In the genomic region with DNA sequence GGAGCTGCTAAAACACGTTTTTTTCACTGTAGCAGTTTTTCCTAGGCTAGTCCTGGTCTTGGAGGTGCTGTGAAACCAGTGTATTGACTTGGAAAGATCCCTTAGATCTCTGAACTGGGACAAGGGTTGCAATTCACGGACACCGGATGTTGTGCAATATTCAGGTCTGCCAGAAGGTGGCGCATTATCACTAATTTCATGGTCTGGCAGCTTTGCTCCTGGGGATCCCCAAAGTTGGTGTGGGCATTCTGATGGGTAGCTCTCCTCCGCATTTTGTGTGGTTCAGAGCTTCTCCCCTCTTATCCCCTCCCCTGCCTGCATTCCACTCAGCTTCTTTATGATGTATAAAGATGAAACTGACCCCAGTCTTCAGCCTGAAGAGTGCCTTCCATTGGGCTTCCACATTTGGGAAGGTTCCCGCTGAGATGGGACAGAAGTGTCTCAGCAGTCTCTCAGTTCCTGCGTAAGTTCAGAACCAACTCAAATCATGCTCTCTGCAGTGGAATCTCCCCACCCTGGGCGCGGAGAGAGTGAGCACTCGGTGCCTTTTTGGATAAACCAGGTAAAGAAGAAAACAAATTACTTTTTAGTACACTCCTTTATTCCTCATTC, we compare ENCODE assay signal across 9 cellular contexts.
DNase-seq lines count a peak whose midpoint lies in the region; ATAC-seq and TF ChIP-seq lines count a peak whose summit lies in the region.
"Had no signal": no experiment of that assay in that cellular context is flagged by ENCODE, and none has a peak within 500 bp of the region (broad histone marks: within the 10 kb centered on the region; RNA-seq: fewer than 3 reads in every experiment).

No MANE protein-coding gene starts in this region.

- POLR2A ChIA-PET in Panc1 (lab: Charles Lee), result no interaction called here

- H3K9me3 ChIP-seq in Panc1 (ENCODE audit: control insufficient read depth, insufficient read depth, low read depth, low read length), result no peaks in the 10 kb centered on the region
- H3K9me3 ChIP-seq: BLaER1 treated with 17β-estradiol and CSF1 and Interleukin-3, amounts not matched to agents 10 nM and 100 nM had no signal

- in situ Hi-C loops in Panc1 (cut with HindIII; ENCODE audit: low pct_unique_long_range_greater_than_20kb, low sequenced_read_pairs), result no loop called here

- no TSS peak for BruUV-seq in Panc1 (replicated peaks; lab: Mats Ljungman, UMichigan)

- peak; percentile 73 for TF ChIP-seq CTCF in Panc1 (IDR thresholded peaks at IDR 0.05)

- CTCF ChIA-PET in Panc1 (lab: Charles Lee), result no interaction called here

- H3K36me3 ChIP-seq in Panc1 (ENCODE audit: control insufficient read depth, insufficient read depth, low read length), result no peaks in the 10 kb centered on the region
- H3K36me3 ChIP-seq: BLaER1 treated with 17β-estradiol and CSF1 and Interleukin-3, amounts not matched to agents 10 nM and 100 nM had no signal

- no peaks in the 10 kb centered on the region for H3K4me1 ChIP-seq in Panc1 (ENCODE audit: control insufficient read depth, insufficient read depth, low read length)

- no peaks in the 10 kb centered on the region; the same call in 1 of the 2 replicates for H3K27me3 ChIP-seq in Panc1 (ENCODE audit: control insufficient read depth, insufficient read depth, low read length)
- H3K27me3 ChIP-seq: BLaER1 treated with 17β-estradiol and CSF1 and Interleukin-3, amounts not matched to agents 10 nM and 100 nM had no signal

- peak; percentile 8 to 66 for DNase-seq in NCI-H187 (lab: John Stamatoyannopoulos, UW)
- no peak for DNase-seq in NCI-H187 treated with DMSO at 0.1 percent for 48 hours (lab: John Stamatoyannopoulos, UW)
- peak in 48 of 76 experiments; percentile 1 to 63 (median 23) for DNase-seq in HUDEP-2 (lab: John Stamatoyannopoulos, UW; ENCODE audit: unreplicated experiment in 76 of 76)
- DNase-seq in Panc1 (ENCODE audit: low read depth, low spot score), result peak; percentile 22
- peak; percentile 66 for DNase-seq in dermis blood vessel endothelial cell
- peak; percentile 40 for DNase-seq in mucosa of gallbladder (ENCODE audit: low spot score)

- H3K4me3 ChIP-seq in Panc1 (ENCODE audit: low read depth in 2 of 2, low read length in 2 of 2), result no peak overlapping the region
- H3K4me3 ChIP-seq: BLaER1 treated with 17β-estradiol and CSF1 and Interleukin-3, amounts not matched to agents 10 nM and 100 nM had no signal

- intact Hi-C loops in Panc1 (cut with micrococcal nuclease; ENCODE audit: unreplicated experiment), result loop anchor here (5.0 kb wide), 1 partner anchor 119 kb away; no protein-coding TSS in a partner anchor

- ATAC-seq in GM21360 (IDR thresholded peaks at IDR 0.05; ENCODE audit: unreplicated experiment), result peak; percentile 69
- ATAC-seq in Panc1, result no peak
- ATAC-seq in HG02973 (IDR thresholded peaks at IDR 0.05; ENCODE audit: unreplicated experiment), result no peak

- no peak overlapping the region for H3K27ac ChIP-seq in Panc1 (ENCODE audit: low read length)
- H3K27ac ChIP-seq: BLaER1 treated with 17β-estradiol and CSF1 and Interleukin-3, amounts not matched to agents 10 nM and 100 nM had no signal
